In genomic region chr9:106445107-106445506, GRCh38 we compare ENCODE assay signal across 26 cellular contexts.
"Had no signal": no experiment of that assay in that cellular context is flagged by ENCODE, and none has a peak within 500 bp of the region (broad histone marks: within the 10 kb centered on the region; RNA-seq: fewer than 3 reads in every experiment).

No MANE protein-coding gene starts in this region.

- H3K36me3 ChIP-seq: neural progenitor cell, ovary, right lobe of liver, sigmoid colon, stomach, thoracic aorta, thyroid gland, tibial nerve, upper lobe of left lung, vagina had no signal

- DNase-seq: naive thymus-derived CD8-positive, alpha-beta T cell; nephron progenitor cell; occipital lobe; ovary; posterior cingulate gyrus; psoas muscle; right lobe of liver; sigmoid colon; small intestine; stimulated activated CD4-positive, alpha-beta T cell treated with anti-CD3 and anti-CD28 coated beads, Interleukin-15, amount 100 ng/mL, for 24 hours; stimulated activated CD4-positive, alpha-beta T cell treated with anti-CD3 and anti-CD28 coated beads, Interleukin-2, amount 100 ng/mL, for 24 hours; stimulated activated CD4-positive, alpha-beta T cell treated with anti-CD3 and anti-CD28 coated beads, Interleukin-2, amount 100 ng/mL, for 48 hours; stimulated activated CD4-positive, alpha-beta T cell treated with anti-CD3 and anti-CD28 coated beads, Interleukin-4, amount 100 ng/mL, for 24 hours; stimulated activated naive B cell treated with anti-CD40 and anti-IgM and Interleukin-4, amounts not matched to agents 10 μg/mL and 1 μg/mL and 100 μg/mL, for 72 hours; stimulated activated naive CD4-positive, alpha-beta T cell treated with Interleukin-2 at 50 U/mL for 16 hours; stomach; thyroid gland; trophoblast cell; upper lobe of left lung had no signal

- H3K27ac ChIP-seq: neural progenitor cell, ovary, parathyroid adenoma, psoas muscle, right lobe of liver, sigmoid colon, stomach, thoracic aorta, thyroid gland, tibial nerve, upper lobe of left lung, vagina had no signal

- ATAC-seq: naive thymus-derived CD8-positive, alpha-beta T cell; natural killer cell treated with Interleukin-12 subunit alpha and Interleukin-12 subunit beta and Interleukin-15 and Interleukin-18, amount 100 ng/mL, for 72 hours; psoas muscle; right lobe of liver; stimulated activated effector memory CD8-positive, alpha-beta T cell treated with anti-CD3 and anti-CD28 coated beads, Interleukin-12 subunit alpha, Interleukin-12 subunit beta, amount 100 ng/mL, for 72 hours; stimulated activated naive B cell treated with anti-CD40 and anti-IgM and Interleukin-4, amounts not matched to agents 10 μg/mL and 1 μg/mL and 100 μg/mL, for 72 hours had no signal

- H3K4me3 ChIP-seq: neural progenitor cell, ovary, psoas muscle, right lobe of liver, sigmoid colon, stomach, thoracic aorta, thyroid gland, tibial nerve, upper lobe of left lung, vagina had no signal

- H3K9me3 ChIP-seq: ovary, psoas muscle, right lobe of liver, sigmoid colon, stomach, thoracic aorta, thyroid gland, tibial nerve, upper lobe of left lung, vagina had no signal

- H3K27me3 ChIP-seq: neural progenitor cell, ovary, right lobe of liver, sigmoid colon, stomach, thyroid gland, tibial nerve, upper lobe of left lung, vagina had no signal

- H3K4me1 ChIP-seq: neural progenitor cell, parathyroid adenoma, stomach, thyroid gland, tibial nerve, upper lobe of left lung, vagina had no signal
